In genomic region chr3:10950476-10951294, GRCh38 we compare ENCODE assay signal across 9 cellular contexts. TPM values are rescaled to one million over a fixed set of nuclear protein-coding genes. Genes with fewer than 3 reads are reported as not detected.
DNase-seq lines count a peak whose midpoint lies in the region; ATAC-seq, FAIRE-seq and TF ChIP-seq lines count a peak whose summit lies in the region.
"Had no signal": no experiment of that assay in that cellular context is flagged by ENCODE, and none has a peak within 500 bp of the region (broad histone marks: within the 10 kb centered on the region; RNA-seq: fewer than 3 reads in every experiment).

No MANE protein-coding gene starts in this region.

- TF ChIP-seq POLR2A in GM12891 (IDR thresholded peaks at IDR 0.05; ENCODE audit: low read depth, low read length): no peak

- no peaks in the 10 kb centered on the region for H3K36me3 ChIP-seq in mucosa of descending colon (ENCODE audit: low read depth)

- intact Hi-C loops in activated CD4-positive, alpha-beta T cell treated with anti-CD3 and anti-CD28 coated beads for 36 hours (cut with DNase I, micrococcal nuclease): loop anchor here in 1 of 2 experiments (1.0 kb wide), 1 partner anchor 109 kb away; no protein-coding TSS in a partner anchor
- intact Hi-C loops in mucosa of descending colon (cut with DNase I, micrococcal nuclease): no loop called here
- intact Hi-C loops in natural killer cell (cut with micrococcal nuclease): no loop called here

- no peak for ATAC-seq in activated CD4-positive, alpha-beta T cell treated with anti-CD3 and anti-CD28 coated beads for 36 hours
- ATAC-seq in mucosa of descending colon (peak; percentile 44), natural killer cell (no peak)

- CTCF ChIA-PET in activated CD4-positive, alpha-beta T cell treated with anti-CD3 and anti-CD28 coated beads for 36 hours (lab: Charles Lee): interaction anchor here (0.7 kb wide), 1 partner anchor 109 kb away, joined by 3 read pairs; no protein-coding TSS in a partner anchor

- POLR2A ChIA-PET in activated CD4-positive, alpha-beta T cell treated with anti-CD3 and anti-CD28 coated beads for 36 hours (lab: Charles Lee): no interaction called here

- no peak for FAIRE-seq in GM12891 (lab: Jason Lieb, UNC)
- FAIRE-seq: colon had no signal

- H3K9me3 Mint-ChIP-seq in activated CD4-positive, alpha-beta T cell treated with anti-CD3 and anti-CD28 coated beads for 36 hours (ENCODE audit: low read depth): no peaks in the 10 kb centered on the region
- H3K9me3 Mint-ChIP-seq in natural killer cell: no peaks in the 10 kb centered on the region

- TF ChIP-seq CTCF in mucosa of descending colon (IDR thresholded peaks at IDR 0.05) (no peak), natural killer cell (IDR thresholded peaks at IDR 0.05) (no peak)

- peak; percentile 30 for DNase-seq in activated CD4-positive, alpha-beta T cell treated with anti-CD3 and anti-CD28 coated beads for 36 hours
- DNase-seq in activated CD4-positive, alpha-beta T cell treated with anti-CD3 and anti-CD28 coated beads, Interleukin-2, amount 50 U/mL, for 4 hours: no peak
- DNase-seq in NCI-H2227 treated with DMSO at 0.1 percent for 48 hours (lab: John Stamatoyannopoulos, UW) (peak; percentile 10), dermis blood vessel endothelial cell (peak; percentile 56), mucosa of descending colon (peak in 1 of 3 donors; percentile 58), GM12891 (ENCODE audit: insufficient read length, low spot score) (no peak), natural killer cell (no peak)
- no peak for DNase-seq in activated naive CD4-positive, alpha-beta T cell (lab: John Stamatoyannopoulos, UW)

- H3K4me1 ChIP-seq in mucosa of descending colon (ENCODE audit: low read depth): no peaks in the 10 kb centered on the region

- no peaks in the 10 kb centered on the region for H3K4me1 Mint-ChIP-seq in activated CD4-positive, alpha-beta T cell treated with anti-CD3 and anti-CD28 coated beads for 36 hours
- no peaks in the 10 kb centered on the region for H3K4me1 Mint-ChIP-seq in natural killer cell

- no peak overlapping the region for H3K4me3 ChIP-seq in mucosa of descending colon

- peaks cover 5% of the 10 kb centered on the region for H3K27me3 Mint-ChIP-seq in activated CD4-positive, alpha-beta T cell treated with anti-CD3 and anti-CD28 coated beads for 36 hours
- H3K27me3 Mint-ChIP-seq in natural killer cell (ENCODE audit: low read depth in 2 of 2): peaks cover 4 to 10% of the 10 kb centered on the region in 2 donors

- no peaks in the 10 kb centered on the region for H3K9me3 ChIP-seq in mucosa of descending colon

- no peak overlapping the region for H3K27ac Mint-ChIP-seq in activated CD4-positive, alpha-beta T cell treated with anti-CD3 and anti-CD28 coated beads for 36 hours
- H3K27ac Mint-ChIP-seq in natural killer cell: no peak overlapping the region

- H3K36me3 Mint-ChIP-seq in activated CD4-positive, alpha-beta T cell treated with anti-CD3 and anti-CD28 coated beads for 36 hours (ENCODE audit: low read depth): no peaks in the 10 kb centered on the region
- H3K36me3 Mint-ChIP-seq in natural killer cell: no peaks in the 10 kb centered on the region

- H3K4me3 Mint-ChIP-seq in activated CD4-positive, alpha-beta T cell treated with anti-CD3 and anti-CD28 coated beads for 36 hours: no peak overlapping the region
- no peak overlapping the region for H3K4me3 Mint-ChIP-seq in natural killer cell

TF ChIP-seq in GM12891, 5 proteins besides CTCF, POLR2A, EP300 and RAD21:
- TF ChIP-seq POLR2AphosphoS5 (IDR thresholded peaks at IDR 0.05; ENCODE audit: low read depth, low read length): no peak
- no peak for TF ChIP-seq POU2F2 (IDR thresholded peaks at IDR 0.05; ENCODE audit: low read depth, low read length)
- TF ChIP-seq PAX5 (IDR thresholded peaks at IDR 0.05; ENCODE audit: insufficient read depth, low read length, severe bottlenecking): no peak
- TF ChIP-seq SPI1 (IDR thresholded peaks at IDR 0.05; ENCODE audit: low read depth, low read length): no peak
- TF ChIP-seq TAF1 (IDR thresholded peaks at IDR 0.05; ENCODE audit: low read depth, low read length): no peak

RNA-seq across cellular contexts. Expression of gene SLC6A1, which starts 41.9 kb away (rescaled TPM):
- not detected for total RNA-seq in activated CD4-positive, alpha-beta T cell treated with anti-CD3 and anti-CD28 coated beads for 36 hours
- total RNA-seq in dermis blood vessel endothelial cell: under 0.01 TPM in 1 of 2 replicates, not detected in the other
- under 1 TPM; 0.14 to 0.35 (median 0.20) TPM for total RNA-seq in mucosa of descending colon
- not detected for polyA plus RNA-seq in GM12891 (2012; ENCODE audit: low read depth, missing spikeins)
- not detected for total RNA-seq in natural killer cell

Comparison
In these comparisons a context has a peak if more than half of its experiments do, and no peak if none do; other contexts are left out.
1. DNase-seq: peak in activated CD4-positive, alpha-beta T cell treated with anti-CD3 and anti-CD28 coated beads for 36 hours (single experiment), NCI-H2227 treated with DMSO at 0.1 percent for 48 hours (single experiment) and dermis blood vessel endothelial cell (single experiment); none in activated CD4-positive, alpha-beta T cell treated with anti-CD3 and anti-CD28 coated beads, Interleukin-2, amount 50 U/mL, for 4 hours (0 of 2), GM12891 (single experiment), natural killer cell (single experiment) and activated naive CD4-positive, alpha-beta T cell (0 of 4).